In the genomic region with DNA sequence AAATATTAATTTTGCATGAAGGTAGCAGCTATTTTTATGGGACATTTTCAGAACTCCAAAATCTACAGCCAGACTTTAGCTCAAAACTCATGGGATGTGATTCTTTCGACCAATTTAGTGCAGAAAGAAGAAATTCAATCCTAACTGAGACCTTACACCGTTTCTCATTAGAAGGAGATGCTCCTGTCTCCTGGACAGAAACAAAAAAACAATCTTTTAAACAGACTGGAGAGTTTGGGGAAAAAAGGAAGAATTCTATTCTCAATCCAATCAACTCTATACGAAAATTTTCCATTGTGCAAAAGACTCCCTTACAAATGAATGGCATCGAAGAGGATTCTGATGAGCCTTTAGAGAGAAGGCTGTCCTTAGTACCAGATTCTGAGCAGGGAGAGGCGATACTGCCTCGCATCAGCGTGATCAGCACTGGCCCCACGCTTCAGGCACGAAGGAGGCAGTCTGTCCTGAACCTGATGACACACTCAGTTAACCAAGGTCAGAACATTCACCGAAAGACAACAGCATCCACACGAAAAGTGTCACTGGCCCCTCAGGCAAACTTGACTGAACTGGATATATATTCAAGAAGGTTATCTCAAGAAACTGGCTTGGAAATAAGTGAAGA, we compare ENCODE assay signal across 18 cellular contexts.
"Had no signal": no experiment of that assay in that cellular context is flagged by ENCODE, and none has a peak within 500 bp of the region (broad histone marks: within the 10 kb centered on the region; RNA-seq: fewer than 3 reads in every experiment).

No MANE protein-coding gene starts in this region.

- H3K9me3 Mint-ChIP-seq: stimulated activated memory B cell treated with anti-CD40 and anti-IgM and Interleukin-4, amounts not matched to agents 10 μg/mL and 1 μg/mL and 100 μg/mL, for 72 hours; stimulated activated naive CD8-positive, alpha-beta T cell treated with anti-CD3 and anti-CD28 coated beads, Interleukin-15, amount 100 ng/mL, for 72 hours had no signal

- H3K4me3 Mint-ChIP-seq: naive thymus-derived CD4-positive, alpha-beta T cell; stimulated activated memory B cell treated with anti-CD40 and anti-IgM and Interleukin-4, amounts not matched to agents 10 μg/mL and 1 μg/mL and 100 μg/mL, for 72 hours; stimulated activated naive CD8-positive, alpha-beta T cell treated with anti-CD3 and anti-CD28 coated beads, Interleukin-15, amount 100 ng/mL, for 72 hours had no signal

- ATAC-seq: gastroesophageal sphincter; left colon; naive thymus-derived CD4-positive, alpha-beta T cell; sciatic nerve; stimulated activated memory B cell treated with anti-CD40 and anti-IgM and Interleukin-4, amounts not matched to agents 10 μg/mL and 1 μg/mL and 100 μg/mL, for 72 hours; stimulated activated naive CD8-positive, alpha-beta T cell treated with anti-CD3 and anti-CD28 coated beads, Interleukin-15, amount 100 ng/mL, for 72 hours had no signal

- H3K36me3 ChIP-seq: colonic mucosa, esophagus squamous epithelium, gastroesophageal sphincter, spleen, tibial nerve had no signal

- H3K27me3 Mint-ChIP-seq: naive thymus-derived CD4-positive, alpha-beta T cell; stimulated activated memory B cell treated with anti-CD40 and anti-IgM and Interleukin-4, amounts not matched to agents 10 μg/mL and 1 μg/mL and 100 μg/mL, for 72 hours; stimulated activated naive CD8-positive, alpha-beta T cell treated with anti-CD3 and anti-CD28 coated beads, Interleukin-15, amount 100 ng/mL, for 72 hours had no signal

- H3K27me3 ChIP-seq: colonic mucosa, esophagus squamous epithelium, gastroesophageal sphincter, spleen, testis, tibial nerve had no signal

- H3K4me1 ChIP-seq: gastroesophageal sphincter, spleen, testis, tibial nerve had no signal

- H3K27ac Mint-ChIP-seq: naive thymus-derived CD4-positive, alpha-beta T cell; stimulated activated memory B cell treated with anti-CD40 and anti-IgM and Interleukin-4, amounts not matched to agents 10 μg/mL and 1 μg/mL and 100 μg/mL, for 72 hours; stimulated activated naive CD8-positive, alpha-beta T cell treated with anti-CD3 and anti-CD28 coated beads, Interleukin-15, amount 100 ng/mL, for 72 hours had no signal

- H3K4me1 Mint-ChIP-seq: stimulated activated memory B cell treated with anti-CD40 and anti-IgM and Interleukin-4, amounts not matched to agents 10 μg/mL and 1 μg/mL and 100 μg/mL, for 72 hours; stimulated activated naive CD8-positive, alpha-beta T cell treated with anti-CD3 and anti-CD28 coated beads, Interleukin-15, amount 100 ng/mL, for 72 hours had no signal

- H3K9me3 ChIP-seq: colonic mucosa, esophagus squamous epithelium, gastroesophageal sphincter, testis had no signal

- H3K36me3 Mint-ChIP-seq: naive thymus-derived CD4-positive, alpha-beta T cell; stimulated activated memory B cell treated with anti-CD40 and anti-IgM and Interleukin-4, amounts not matched to agents 10 μg/mL and 1 μg/mL and 100 μg/mL, for 72 hours had no signal

- DNase-seq: colonic mucosa; dermis blood vessel endothelial cell; esophagus squamous epithelium; foreskin fibroblast; glutamatergic neuron; left colon; naive thymus-derived CD4-positive, alpha-beta T cell; posterior cingulate gyrus; spleen; stimulated activated CD4-positive, alpha-beta T cell treated with anti-CD3 and anti-CD28 coated beads, Interleukin-15, amount 100 ng/mL, for 24 hours; stimulated activated CD4-positive, alpha-beta T cell treated with anti-CD3 and anti-CD28 coated beads, Interleukin-1b, Interleukin-23, amount 100 ng/mL, for 48 hours; stimulated activated CD4-positive, alpha-beta T cell treated with anti-CD3 and anti-CD28 coated beads, Interleukin-4, amount 100 ng/mL, for 24 hours; stimulated activated naive CD8-positive, alpha-beta T cell treated with anti-CD3 and anti-CD28 coated beads, Interleukin-15, amount 100 ng/mL, for 72 hours; testis had no signal

- H3K27ac ChIP-seq: colonic mucosa, esophagus squamous epithelium, gastroesophageal sphincter, spleen, testis, tibial nerve had no signal

- H3K4me3 ChIP-seq: colonic mucosa, esophagus squamous epithelium, gastroesophageal sphincter, spleen, testis, tibial nerve had no signal
